In genomic region chr2:207048421-207048820, GRCh38 we compare ENCODE assay signal across 16 cellular contexts.
DNase-seq lines count a peak whose midpoint lies in the region; ATAC-seq, FAIRE-seq and TF ChIP-seq lines count a peak whose summit lies in the region.
"Had no signal": no experiment of that assay in that cellular context is flagged by ENCODE, and none has a peak within 500 bp of the region (broad histone marks: within the 10 kb centered on the region; RNA-seq: fewer than 3 reads in every experiment).

No MANE protein-coding gene starts in this region.

- H3K4me1 Mint-ChIP-seq in astrocyte (ENCODE audit: low read depth, unreplicated experiment) (peaks cover 9% of the 10 kb centered on the region), glutamatergic neuron (ENCODE audit: low read depth, unreplicated experiment) (peaks cover 29% of the 10 kb centered on the region)

- H3K36me3 Mint-ChIP-seq in astrocyte (ENCODE audit: low read depth, unreplicated experiment), result peaks cover 3% of the 10 kb centered on the region
- H3K36me3 Mint-ChIP-seq in glutamatergic neuron (ENCODE audit: unreplicated experiment), result peaks cover 9% of the 10 kb centered on the region

- no peak overlapping the region for H3K27ac Mint-ChIP-seq in astrocyte (ENCODE audit: unreplicated experiment)
- peak overlapping the region; percentile 14 for H3K27ac Mint-ChIP-seq in glutamatergic neuron (ENCODE audit: unreplicated experiment)
- H3K27ac Mint-ChIP-seq: B cell; CD4-positive, alpha-beta T cell had no signal

- peak overlapping the region; percentile 16 for H2AFZ ChIP-seq in astrocyte (ENCODE audit: low read depth, low read length)

- H3K4me1 ChIP-seq in astrocyte (ENCODE audit: insufficient read depth, low read length), result peaks cover 14% of the 10 kb centered on the region

- H3K9me3 ChIP-seq in astrocyte (ENCODE audit: insufficient read depth, low read depth, low read length), result no peaks in the 10 kb centered on the region

- TF ChIP-seq CTCF in astrocyte (IDR thresholded peaks at IDR 0.05; ENCODE audit: insufficient read depth, low read depth, low read length) (no peak), glutamatergic neuron (IDR thresholded peaks at IDR 0.05; ENCODE audit: partially characterized antibody, unreplicated experiment) (no peak)

- no peak overlapping the region for H3K4me3 Mint-ChIP-seq in astrocyte (ENCODE audit: unreplicated experiment)
- no peak overlapping the region for H3K4me3 Mint-ChIP-seq in glutamatergic neuron (ENCODE audit: unreplicated experiment)
- H3K4me3 Mint-ChIP-seq: B cell; CD4-positive, alpha-beta T cell had no signal

- H3K9ac ChIP-seq in astrocyte (ENCODE audit: low read length), result no peak overlapping the region

- no peaks in the 10 kb centered on the region for H3K36me3 ChIP-seq in astrocyte (ENCODE audit: insufficient read depth, low read length)

- DNase-seq in EL (peak; percentile 39), astrocyte (ENCODE audit: low read depth) (peak; percentile 37), glutamatergic neuron (no peak), skeletal muscle cell (ENCODE audit: low read depth) (peak; percentile 49), NAMALWA (ENCODE audit: low spot score) (no peak), dermis blood vessel endothelial cell (no peak), RCC 7860 (ENCODE audit: low spot score) (no peak)
- DNase-seq: CD4-positive, alpha-beta T cell; H7; MV-4-11; NCI-H1436; NCI-H2081; NCI-H524 had no signal

- H3K9me3 Mint-ChIP-seq in astrocyte (ENCODE audit: unreplicated experiment) (no peaks in the 10 kb centered on the region), glutamatergic neuron (ENCODE audit: unreplicated experiment) (peaks cover 2% of the 10 kb centered on the region)
- H3K9me3 Mint-ChIP-seq: CD4-positive, alpha-beta T cell had no signal

- H3K4me2 ChIP-seq in astrocyte (ENCODE audit: low read length), result peak overlapping the region; percentile 63

- no peaks in the 10 kb centered on the region for H3K27me3 ChIP-seq in astrocyte (ENCODE audit: insufficient read depth, low read length)

- no peak overlapping the region for H3K27ac ChIP-seq in astrocyte (ENCODE audit: low read depth, low read length)

- H4K20me1 ChIP-seq in astrocyte (ENCODE audit: insufficient read depth, low read length), result no peaks in the 10 kb centered on the region

- H3K27me3 Mint-ChIP-seq in astrocyte (ENCODE audit: low read depth, unreplicated experiment) (no peaks in the 10 kb centered on the region), glutamatergic neuron (ENCODE audit: unreplicated experiment) (peaks cover 2% of the 10 kb centered on the region)
- H3K27me3 Mint-ChIP-seq: B cell; CD4-positive, alpha-beta T cell had no signal

- FAIRE-seq in astrocyte (lab: Jason Lieb, UNC) (no peak), RCC 7860 (lab: Jason Lieb, UNC) (no peak)
- FAIRE-seq: D721Med had no signal

- ATAC-seq in HG03196 (IDR thresholded peaks at IDR 0.05; ENCODE audit: unreplicated experiment), result no peak

- no peaks in the 10 kb centered on the region for H3K79me2 ChIP-seq in astrocyte (ENCODE audit: insufficient read depth, low read length)

- H3K4me3 ChIP-seq in astrocyte (ENCODE audit: insufficient read depth, low read depth, low read length) (no peak overlapping the region), skeletal muscle cell (ENCODE audit: low read depth, low read length) (no peak overlapping the region)

Comparison
In these comparisons a context has a peak if more than half of its experiments do, and no peak if none do; other contexts are left out.
1. DNase-seq: peak in EL (single experiment), astrocyte (single experiment) and skeletal muscle cell (single experiment); none in glutamatergic neuron (single experiment), NAMALWA (single experiment), dermis blood vessel endothelial cell (single experiment) and RCC 7860 (single experiment).